In genomic region chr5:140217299-140218026, GRCh38 we compare ENCODE assay signal across 21 cellular contexts.
"Had no signal": no experiment of that assay in that cellular context is flagged by ENCODE, and none has a peak within 500 bp of the region (broad histone marks: within the 10 kb centered on the region; RNA-seq: fewer than 3 reads in every experiment).

No MANE protein-coding gene starts in this region.

- DNase-seq: activated CD4-positive, alpha-beta memory T cell treated with anti-CD3 and anti-CD28 coated beads, Interleukin-2, amount 10 ng/mL, durations not matched to agents 7 days and 5 days; activated CD4-positive, alpha-beta T cell treated with anti-CD3 and anti-CD28 coated beads, Interleukin-2, amount 10 ng/mL, durations not matched to agents 24 days and 14 days; activated CD8-positive, alpha-beta memory T cell treated with anti-CD3 and anti-CD28 coated beads, Interleukin-2, amount 10 ng/mL, durations not matched to agents 7 days and 5 days; activated effector memory CD4-positive, alpha-beta T cell treated with anti-CD3 and anti-CD28 coated beads, Interleukin-2, amount 50 U/mL, for 16 hours; activated naive CD4-positive, alpha-beta T cell treated with anti-CD3 and anti-CD28 coated beads, Interleukin-2, amount 50 U/mL, for 16 hours; activated naive CD8-positive, alpha-beta T cell treated with anti-CD3 and anti-CD28 coated beads, Interleukin-2, amount 50 U/mL, for 24 hours; activated T-cell treated with anti-CD3 and anti-CD28 coated beads for 4 hours; effector memory CD4-positive, alpha-beta T cell; head of caudate nucleus; right lobe of liver; small intestine; stimulated activated CD4-positive, alpha-beta T cell treated with anti-CD3 and anti-CD28 coated beads, Interleukin-2, amount 100 ng/mL, for 24 hours; T-cell; uterus had no signal

- H3K27ac Mint-ChIP-seq: activated CD4-positive, alpha-beta memory T cell treated with anti-CD3 and anti-CD28 coated beads, Interleukin-2, amount 10 ng/mL, durations not matched to agents 7 days and 5 days; activated CD4-positive, alpha-beta T cell treated with anti-CD3 and anti-CD28 coated beads, Interleukin-2, amount 10 ng/mL, durations not matched to agents 24 days and 14 days; activated CD8-positive, alpha-beta memory T cell treated with anti-CD3 and anti-CD28 coated beads, Interleukin-2, amount 10 ng/mL, durations not matched to agents 7 days and 5 days; activated naive CD8-positive, alpha-beta T cell treated with anti-CD3 and anti-CD28 coated beads, Interleukin-2, amount 50 U/mL, for 24 hours; brain; mesothelial cell of epicardium; natural killer cell treated with Interleukin-12 subunit alpha and Interleukin-12 subunit beta and Interleukin-15 and Interleukin-18, amount 100 ng/mL, for 72 hours; stimulated activated memory B cell treated with anti-CD40 and anti-IgM and Interleukin-4, amounts not matched to agents 10 μg/mL and 1 μg/mL and 100 μg/mL, for 72 hours; T-cell had no signal

- H3K4me3 Mint-ChIP-seq: activated CD4-positive, alpha-beta memory T cell treated with anti-CD3 and anti-CD28 coated beads, Interleukin-2, amount 10 ng/mL, durations not matched to agents 7 days and 5 days; activated CD4-positive, alpha-beta T cell treated with anti-CD3 and anti-CD28 coated beads, Interleukin-2, amount 10 ng/mL, durations not matched to agents 24 days and 14 days; activated CD8-positive, alpha-beta memory T cell treated with anti-CD3 and anti-CD28 coated beads, Interleukin-2, amount 10 ng/mL, durations not matched to agents 7 days and 5 days; activated naive CD8-positive, alpha-beta T cell treated with anti-CD3 and anti-CD28 coated beads, Interleukin-2, amount 50 U/mL, for 24 hours; brain; central memory CD8-positive, alpha-beta T cell; mesothelial cell of epicardium; natural killer cell treated with Interleukin-12 subunit alpha and Interleukin-12 subunit beta and Interleukin-15 and Interleukin-18, amount 100 ng/mL, for 72 hours; stimulated activated memory B cell treated with anti-CD40 and anti-IgM and Interleukin-4, amounts not matched to agents 10 μg/mL and 1 μg/mL and 100 μg/mL, for 72 hours; T-cell had no signal

- ATAC-seq: activated CD4-positive, CD25-positive, alpha-beta regulatory T cell treated with anti-CD3 and anti-CD28 coated beads, Interleukin-2, amount 50 U/mL, for 24 hours; activated CD8-positive, alpha-beta memory T cell treated with anti-CD3 and anti-CD28 coated beads, Interleukin-2, amount 10 ng/mL, durations not matched to agents 7 days and 5 days; activated naive CD8-positive, alpha-beta T cell treated with anti-CD3 and anti-CD28 coated beads, Interleukin-2, amount 50 U/mL, for 24 hours; esophagus mucosa; natural killer cell treated with Interleukin-12 subunit alpha and Interleukin-12 subunit beta and Interleukin-15 and Interleukin-18, amount 100 ng/mL, for 72 hours; stimulated activated memory B cell treated with anti-CD40 and anti-IgM and Interleukin-4, amounts not matched to agents 10 μg/mL and 1 μg/mL and 100 μg/mL, for 72 hours; T-cell had no signal

- H3K4me3 ChIP-seq: right lobe of liver, uterus had no signal

- H3K9me3 Mint-ChIP-seq: activated CD4-positive, alpha-beta memory T cell treated with anti-CD3 and anti-CD28 coated beads, Interleukin-2, amount 10 ng/mL, durations not matched to agents 7 days and 5 days; activated naive CD8-positive, alpha-beta T cell treated with anti-CD3 and anti-CD28 coated beads, Interleukin-2, amount 50 U/mL, for 24 hours; brain; central memory CD8-positive, alpha-beta T cell; mesothelial cell of epicardium; natural killer cell treated with Interleukin-12 subunit alpha and Interleukin-12 subunit beta and Interleukin-15 and Interleukin-18, amount 100 ng/mL, for 72 hours; stimulated activated memory B cell treated with anti-CD40 and anti-IgM and Interleukin-4, amounts not matched to agents 10 μg/mL and 1 μg/mL and 100 μg/mL, for 72 hours; T-cell had no signal

- H3K9me3 ChIP-seq: right lobe of liver, uterus had no signal

- H3K4me1 Mint-ChIP-seq: mesothelial cell of epicardium had no signal

- H3K36me3 ChIP-seq: right lobe of liver, uterus had no signal

- H3K27me3 Mint-ChIP-seq: activated CD4-positive, alpha-beta memory T cell treated with anti-CD3 and anti-CD28 coated beads, Interleukin-2, amount 10 ng/mL, durations not matched to agents 7 days and 5 days; activated CD4-positive, alpha-beta T cell treated with anti-CD3 and anti-CD28 coated beads, Interleukin-2, amount 10 ng/mL, durations not matched to agents 24 days and 14 days; activated CD8-positive, alpha-beta memory T cell treated with anti-CD3 and anti-CD28 coated beads, Interleukin-2, amount 10 ng/mL, durations not matched to agents 7 days and 5 days; activated naive CD8-positive, alpha-beta T cell treated with anti-CD3 and anti-CD28 coated beads, Interleukin-2, amount 50 U/mL, for 24 hours; brain; central memory CD8-positive, alpha-beta T cell; stimulated activated memory B cell treated with anti-CD40 and anti-IgM and Interleukin-4, amounts not matched to agents 10 μg/mL and 1 μg/mL and 100 μg/mL, for 72 hours; T-cell had no signal

- H3K36me3 Mint-ChIP-seq: brain; mesothelial cell of epicardium; natural killer cell treated with Interleukin-12 subunit alpha and Interleukin-12 subunit beta and Interleukin-15 and Interleukin-18, amount 100 ng/mL, for 72 hours; stimulated activated memory B cell treated with anti-CD40 and anti-IgM and Interleukin-4, amounts not matched to agents 10 μg/mL and 1 μg/mL and 100 μg/mL, for 72 hours; T-cell had no signal

- H3K27me3 ChIP-seq: right lobe of liver, uterus had no signal
